ENCODE assay signal across 8 cellular contexts in genomic region chr14:21104448-21105060, GRCh38. TPM values are rescaled to one million over a fixed set of nuclear protein-coding genes. Genes with fewer than 3 reads are reported as not detected.
A peak's percentile ranks its signal among the peaks of the same experiment; 100 is the strongest.
DNase-seq lines count a peak whose midpoint lies in the region; ATAC-seq and TF ChIP-seq lines count a peak whose summit lies in the region.

No MANE protein-coding gene starts in this region.

- peak; percentile 30 for ATAC-seq in HG02588 (IDR thresholded peaks at IDR 0.05; ENCODE audit: unreplicated experiment)
- ATAC-seq in T-cell (replicated peaks in 1 of 4) = peak; percentile 52 to 60 (median 56)
- no peak for ATAC-seq in HG02840 (IDR thresholded peaks at IDR 0.05; ENCODE audit: low FRiP score, unreplicated experiment)

- peak overlapping the region; percentile 80 to 92 for H3K27ac Mint-ChIP-seq in T-cell

- H3K27ac ChIP-seq in rectal smooth muscle tissue (ENCODE audit: low read depth, low read length) = peak overlapping the region; percentile 99

- DNase-seq in GM06990 (ENCODE audit: extremely low read depth, insufficient read length) (no peak), NCI-H128 (lab: John Stamatoyannopoulos, UW; ENCODE audit: unreplicated experiment) (peak; percentile 76), T-cell (peak in 33 of 34 experiments; percentile 24 to 68 (median 51)), astrocyte of the spinal cord (ENCODE audit: low read depth, low spot score) (peak; percentile 83), hippocampal formation (lab: John Stamatoyannopoulos, UW) (peak; percentile 77 to 85)

- H3K4me1 ChIP-seq in rectal smooth muscle tissue (ENCODE audit: control insufficient read depth, insufficient read depth, low read length) = peaks cover 20% of the 10 kb centered on the region

- H3K4me3 ChIP-seq in GM06990 (replicated peaks; ENCODE audit: low read depth, low read length) (peak overlapping the region; percentile 93), astrocyte of the spinal cord (ENCODE audit: low read depth, low read length) (peak overlapping the region; percentile 80), rectal smooth muscle tissue (ENCODE audit: low read length) (peak overlapping the region; percentile 79)

- in situ Hi-C loops in astrocyte of the spinal cord (cut with HindIII; ENCODE audit: low sequenced_read_pairs) = no loop called here

- H3K27me3 Mint-ChIP-seq in T-cell = no peaks in the 10 kb centered on the region

- POLR2A ChIA-PET in T-cell (lab: Charles Lee) = interaction anchor here (0.6 to 1.4 kb wide), 5 partner anchors 9 to 90 kb away, joined by 3 to 5 read pairs (median 3); no protein-coding TSS in a partner anchor

- H3K4me1 Mint-ChIP-seq in T-cell = peaks cover 15 to 23% (median 22%) of the 10 kb centered on the region in 3 donors

- H3K36me3 ChIP-seq in GM06990 (ENCODE audit: control insufficient read depth, insufficient read depth, low read length) (no peaks in the 10 kb centered on the region), rectal smooth muscle tissue (ENCODE audit: control insufficient read depth, insufficient read depth, low read length) (no peaks in the 10 kb centered on the region)

- H3K4me3 Mint-ChIP-seq in T-cell = peak overlapping the region; percentile 76 to 88 (median 82)

- H3K9me3 Mint-ChIP-seq in T-cell = no peaks in the 10 kb centered on the region

- H3K36me3 Mint-ChIP-seq in T-cell = no peaks in the 10 kb centered on the region

- TF ChIP-seq CTCF in GM06990 (IDR thresholded peaks at IDR 0.05; ENCODE audit: insufficient read depth, low read length, poor library complexity, severe bottlenecking) = peak; percentile 96
- TF ChIP-seq CTCF in astrocyte of the spinal cord (IDR thresholded peaks at IDR 0.05; ENCODE audit: low read depth, low read length) = peak; percentile 100

- CTCF ChIA-PET in T-cell (lab: Charles Lee) = interaction anchor here (0.6 to 7.0 kb wide), 36 partner anchors 9 to 643 kb away, joined by 3 to 111 read pairs (median 4); partner anchors contain the start of genes ARHGEF40 (in 2 of the 2) and PIP4P1 (in 1 of the 2)

- H3K9ac ChIP-seq in rectal smooth muscle tissue (ENCODE audit: low read length) = peak overlapping the region; percentile 43

- H3K27me3 ChIP-seq in GM06990 (replicated peaks; ENCODE audit: control insufficient read depth, insufficient read depth, low read length) = no peaks in the 10 kb centered on the region
- no peaks in the 10 kb centered on the region for H3K27me3 ChIP-seq in rectal smooth muscle tissue (ENCODE audit: control insufficient read depth, insufficient read depth, low read length)

RNA-seq across cellular contexts. Expression of gene TMEM253, which starts 3.7 kb away (rescaled TPM):
- under 1 TPM in 1 of 5 donors, not detected in 4; 0.49 TPM for total RNA-seq in T-cell

RNA-seq across cellular contexts. Expression of gene ZNF219, which starts 6.1 kb away (rescaled TPM):
- total RNA-seq in T-cell = 10 to 100 TPM in 1 of 5 donors, 1 to 10 TPM in 4; 7.2 to 12.4 (median 8.1) TPM

RNA-seq across cellular contexts. Expression of gene ARHGEF40, which starts 34.5 kb away (rescaled TPM):
- 1 to 10 TPM in 2 of 5 donors, under 1 TPM in 3; 0.39 to 3.3 (median 0.85) TPM for total RNA-seq in T-cell

RNA-seq across cellular contexts. Expression of gene RNASE8, which starts 46.9 kb away (rescaled TPM):
- total RNA-seq in T-cell = not detected

RNA-seq across cellular contexts. Expression of gene OR5AU1, which starts 51.3 kb away (rescaled TPM):
- total RNA-seq in T-cell = not detected
